In genomic region chr7:99504603-99505323, GRCh38 we compare ENCODE assay signal across 8 cellular contexts. TPM values are rescaled to one million over a fixed set of nuclear protein-coding genes. Genes with fewer than 3 reads are reported as not detected.
A peak's percentile ranks its signal among the peaks of the same experiment; 100 is the strongest.
DNase-seq lines count a peak whose midpoint lies in the region; ATAC-seq and TF ChIP-seq lines count a peak whose summit lies in the region.

Gene ZKSCAN5, plus strand, starts transcription at chr7:99504662. Its CDS starts 1,383 bp downstream, at chr7:99506045.

- WGBS in IMR-90 (ENCODE audit: extremely low coverage in 2 of 2, insufficient read length in 1 of 2), 2 experiments: 0% methylated on average over 10 of the region's 53 CpGs; no CpG with 5 or more reads in 1 of the 2 experiments

- no peaks in the 10 kb centered on the region for H3K9me2 ChIP-seq in OCI-LY7 (ENCODE audit: insufficient read depth, low read length)

- peak within 1 kb of the TSS; percentile 96 for H3K56ac ChIP-seq in IMR-90 (ENCODE audit: extremely low read depth, insufficient read depth, low read length)

- H4K91ac ChIP-seq in IMR-90 (ENCODE audit: insufficient read depth, low read depth, low read length): peak within 1 kb of the TSS; percentile 98

- no peak for TF ChIP-seq RAD21 in IMR-90 (IDR thresholded peaks at IDR 0.05; ENCODE audit: low read length)

- H3K9me3 ChIP-seq in IMR-90 (ENCODE audit: control insufficient read depth, insufficient read depth, low read length) (no peaks in the 10 kb centered on the region), OCI-LY7 (ENCODE audit: low read length) (peaks cover 6% of the 10 kb centered on the region; the same call in 1 of the 2 replicates), mucosa of descending colon (no peaks in the 10 kb centered on the region)

- peak within 1 kb of the TSS; percentile 98 for H2AK9ac ChIP-seq in IMR-90 (replicated peaks; ENCODE audit: low read depth, low read length, poor library complexity)

- H3K79me2 ChIP-seq in OCI-LY7 (ENCODE audit: insufficient read depth, low read depth, low read length): peaks cover 36% of the 10 kb centered on the region

- peak within 1 kb of the TSS; percentile 96 for H4K5ac ChIP-seq in IMR-90 (ENCODE audit: low read depth, low read length)

- peak within 1 kb of the TSS; percentile 59; the same call in 1 of the 2 replicates for H2BK20ac ChIP-seq in IMR-90 (ENCODE audit: low read depth, low read length)

- CTCF ChIA-PET in IMR-90 (lab: Yijun Ruan, JAX): no interaction called here
- CTCF ChIA-PET in OCI-LY7 (lab: Charles Lee; ENCODE audit: unreplicated experiment): interaction anchor here (0.5 to 1.4 kb wide), 3 partner anchors 15 to 569 kb away, joined by 3 read pairs; no protein-coding TSS in a partner anchor

- peak within 1 kb of the TSS; percentile 88 for H3K9ac ChIP-seq in IMR-90 (ENCODE audit: low read depth, low read length)

- peak; percentile 93 for TF ChIP-seq POLR2A in IMR-90 (IDR thresholded peaks at IDR 0.05; ENCODE audit: low read depth, low read length)

- DNase-seq in DMS 273 treated with DMSO at 0.1 percent for 48 hours (lab: John Stamatoyannopoulos, UW) (peak; percentile 97), IMR-90 (peak; percentile 96), OCI-LY7 (ENCODE audit: low spot score) (peak; percentile 96), activated T-cell treated with anti-CD3 and anti-CD28 coated beads for 24 hours (ENCODE audit: low read depth) (peak; percentile 94), epithelial cell of prostate (ENCODE audit: low read depth, low spot score) (peak; percentile 76), mucosa of descending colon (peak; percentile 99)
- DNase-seq in stimulated activated CD8-positive, alpha-beta memory T cell treated with anti-CD3 and anti-CD28 coated beads, Interleukin-4, amount 100 ng/mL, for 1 hour (ENCODE audit: low read depth in 2 of 2, low spot score in 1 of 2): peak; percentile 94 to 98

- BruUV-seq in IMR-90 (replicated peaks; lab: Mats Ljungman, UMichigan): no TSS peak
- no TSS peak for BruUV-seq in OCI-LY7 (replicated peaks; lab: Mats Ljungman, UMichigan)

- H3K36me3 ChIP-seq in IMR-90 (ENCODE audit: control insufficient read depth, insufficient read depth, low read length) (peaks cover 3% of the 10 kb centered on the region), OCI-LY7 (ENCODE audit: insufficient read depth, low read length) (no peaks in the 10 kb centered on the region; the same call in 1 of the 2 replicates), mucosa of descending colon (ENCODE audit: low read depth) (no peaks in the 10 kb centered on the region)

- peak within 1 kb of the TSS; percentile 93 for H2BK5ac ChIP-seq in IMR-90 (ENCODE audit: low read depth, low read length, poor library complexity, severe bottlenecking)

- intact Hi-C loops in IMR-90 (cut with micrococcal nuclease) (loop anchor here (2.0 kb wide), 3 partner anchors 48 to 112 kb away; partner anchors contain the start of genes FAM200A and ZSCAN25), OCI-LY7 (cut with micrococcal nuclease; ENCODE audit: unreplicated experiment) (loop anchor here (2.0 kb wide), 1 partner anchor 54 kb away; the partner anchor contains the start of gene ZNF655), mucosa of descending colon (cut with DNase I, micrococcal nuclease) (no loop called here)

- peak within 1 kb of the TSS; percentile 96 for H3K4me2 ChIP-seq in IMR-90 (ENCODE audit: low read depth, low read length)
- peak within 1 kb of the TSS; percentile 90 for H3K4me2 ChIP-seq in OCI-LY7 (ENCODE audit: low read length)

- peak within 1 kb of the TSS; percentile 96 for H3K4ac ChIP-seq in IMR-90 (ENCODE audit: low read depth, low read length)

- ATAC-seq in GM21528 (IDR thresholded peaks at IDR 0.05; ENCODE audit: low FRiP score, unreplicated experiment) (peak; percentile 81), IMR-90 (ENCODE audit: low read depth) (peak; percentile 93), mucosa of descending colon (peak; percentile 94)

- H3K79me1 ChIP-seq in IMR-90 (ENCODE audit: low read depth in 1 of 2, low read length in 2 of 2): peaks cover 10 to 36% of the 10 kb centered on the region in 2 experiments

- TF ChIP-seq CTCF in IMR-90 (conservative IDR thresholded peaks at IDR 0.05; ENCODE audit: low read depth, low read length) (0 out of 2 replicates have a peak, but pooled peaks have one; percentile 11), OCI-LY7 (conservative IDR thresholded peaks at IDR 0.05; ENCODE audit: low read length) (no peak), mucosa of descending colon (IDR thresholded peaks at IDR 0.05) (peak; percentile 6)

- H3K18ac ChIP-seq in IMR-90 (ENCODE audit: low read depth, low read length): peak within 1 kb of the TSS; percentile 62

- peak within 1 kb of the TSS; percentile 83 to 99 for H4K8ac ChIP-seq in IMR-90 (ENCODE audit: low read depth in 2 of 2, low read length in 2 of 2)

- H2AFZ ChIP-seq in IMR-90 (replicated peaks; ENCODE audit: low read length, poor library complexity) (peak within 1 kb of the TSS; percentile 100), OCI-LY7 (ENCODE audit: low read length) (peak within 1 kb of the TSS; percentile 83)

- in situ Hi-C loops in IMR-90 (cut with MboI; ENCODE audit: low sequenced_read_pairs): no loop called here

- no peaks in the 10 kb centered on the region for H3K9me1 ChIP-seq in IMR-90 (ENCODE audit: insufficient read depth, low read length)

- H3K27ac ChIP-seq in IMR-90 (ENCODE audit: insufficient read depth, low read length) (peak within 1 kb of the TSS; percentile 85), OCI-LY7 (ENCODE audit: low read depth, low read length, poor library complexity, severe bottlenecking) (peak within 1 kb of the TSS; percentile 73), epithelial cell of prostate (peak within 1 kb of the TSS; percentile 86)

- H3K4me1 ChIP-seq in IMR-90 (ENCODE audit: control insufficient read depth, insufficient read depth, low read length) (peaks cover 6% of the 10 kb centered on the region), OCI-LY7 (ENCODE audit: insufficient read depth, low read length, poor library complexity, severe bottlenecking) (peaks cover 18% of the 10 kb centered on the region), mucosa of descending colon (ENCODE audit: low read depth) (peaks cover 37% of the 10 kb centered on the region)

- POLR2A ChIA-PET in IMR-90 (lab: Charles Lee; ENCODE audit: unreplicated experiment): interaction anchor here (0.6 kb wide), 1 partner anchor 17 kb away, joined by 3 read pairs; no protein-coding TSS in a partner anchor
- POLR2A ChIA-PET in OCI-LY7 (lab: Charles Lee): interaction anchor here (0.5 to 2.8 kb wide), 14 partner anchors 12 to 1240 kb away, joined by 3 to 20 read pairs (median 3); partner anchors contain the start of genes CPSF4, PTCD1, TRIM4 and ZNF655

- peak within 1 kb of the TSS; percentile 99 for H3K14ac ChIP-seq in IMR-90 (replicated peaks; ENCODE audit: low read depth, low read length)

- peaks cover 3% of the 10 kb centered on the region; the same call in 1 of the 2 replicates for H4K20me1 ChIP-seq in IMR-90 (ENCODE audit: insufficient read depth, low read length)
- no peaks in the 10 kb centered on the region for H4K20me1 ChIP-seq in OCI-LY7 (ENCODE audit: insufficient read depth, low read length)

- dilution Hi-C loops in IMR-90 (cut with HindIII; ENCODE audit: low sequenced_read_pairs, unreplicated experiment): no loop called here

- H2BK120ac ChIP-seq in IMR-90 (ENCODE audit: low read depth, low read length): peak within 1 kb of the TSS; percentile 91

- peak within 1 kb of the TSS; percentile 95; the same call in 1 of the 3 replicates for H2BK15ac ChIP-seq in IMR-90 (ENCODE audit: low read depth, low read length)

- H3K4me3 ChIP-seq in IMR-90 (ENCODE audit: insufficient read depth, low read depth, low read length): peak within 1 kb of the TSS; percentile 61
- peak within 1 kb of the TSS; percentile 92 for H3K4me3 ChIP-seq in OCI-LY7 (ENCODE audit: low read depth, low read length, poor library complexity, severe bottlenecking)
- peak within 1 kb of the TSS; percentile 59 for H3K4me3 ChIP-seq in mucosa of descending colon

- peak within 1 kb of the TSS; percentile 90 for H2AK5ac ChIP-seq in IMR-90 (ENCODE audit: low read depth, low read length)

- no peaks in the 10 kb centered on the region for H3K27me3 ChIP-seq in IMR-90 (ENCODE audit: control insufficient read depth, insufficient read depth, low read length)

- H3K23ac ChIP-seq in IMR-90 (ENCODE audit: low read depth, low read length): peak within 1 kb of the TSS; percentile 99

TF ChIP-seq in IMR-90, 13 proteins besides CTCF, POLR2A, EP300 and RAD21:
- TF ChIP-seq RFX5 (IDR thresholded peaks at IDR 0.05; ENCODE audit: low read depth, low read length): no peak
- TF ChIP-seq MAZ (IDR thresholded peaks at IDR 0.05; ENCODE audit: borderline replicate concordance, low read depth, low read length): peak; percentile 65; the same call in 1 of the 2 replicates
- TF ChIP-seq ELK1 (IDR thresholded peaks at IDR 0.05; ENCODE audit: borderline replicate concordance, low read depth, low read length): peak; percentile 64; the same call in 1 of the 2 replicates
- TF ChIP-seq CEBPB (IDR thresholded peaks at IDR 0.05; ENCODE audit: low read depth, low read length): peak; percentile 65; the same call in 1 of the 2 replicates
TF ChIP-seq in IMR-90: peak in this region for 3.

RNA-seq across cellular contexts. Expression of gene ZKSCAN5, which starts in this region (rescaled TPM):
- 15.8 and 16.3 TPM in 2 replicates for total RNA-seq in IMR-90 (2012; rRNA removed)
- polyA plus RNA-seq in IMR-90 (2012; rRNA removed): 5.4 and 5.5 TPM in 2 replicates
- 2.4 and 4.0 TPM in 2 replicates for polyA plus RNA-seq in IMR-90 (2012; cell fraction: cytosol; rRNA removed)
- 2.7 and 6.1 TPM in 2 replicates for polyA plus RNA-seq in IMR-90 (2012; cell fraction: nucleus; rRNA removed; ENCODE audit: low replicate concordance)
- total RNA-seq in OCI-LY7 (2014; rRNA removed; shearing (Covaris generic)): 11.4 and 12.2 TPM in 2 replicates
- 13.7 and 14.5 TPM in 2 replicates for total RNA-seq in OCI-LY7 (2022)
- total RNA-seq in mucosa of descending colon: 1 to 10 TPM; 5.9 to 10.0 (median 6.4) TPM

Comparison
In these comparisons a context has a peak if more than half of its experiments do, and no peak if none do; other contexts are left out.
1. Peak in every context shown above with its lines: DNase-seq, ATAC-seq, H3K4me3 ChIP-seq and H3K27ac ChIP-seq.
2. intact Hi-C loops: an anchor here in IMR-90 (2.0 kb wide) and OCI-LY7 (2.0 kb wide); none called in mucosa of descending colon.